In the genomic region with DNA sequence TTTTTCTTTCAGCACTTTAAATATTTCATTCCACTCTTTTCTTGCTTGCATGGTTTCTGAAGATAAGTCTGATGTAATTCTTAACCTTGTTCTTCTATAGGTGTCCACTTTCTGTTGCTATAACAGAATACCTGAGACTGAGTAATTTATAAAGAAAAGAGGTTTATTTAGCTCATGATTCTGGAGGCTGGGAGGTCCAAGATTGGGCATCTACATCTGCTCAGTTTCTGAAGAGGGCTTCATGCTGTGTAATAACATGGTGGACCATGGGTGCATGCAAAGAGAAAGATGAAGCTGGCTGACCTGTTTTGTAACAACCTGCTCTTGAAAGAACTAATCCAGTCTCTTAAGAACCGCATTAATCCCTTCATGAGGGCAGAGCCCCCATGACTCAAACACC, we compare ENCODE assay signal across 33 cellular contexts. TPM values are rescaled to one million over a fixed set of nuclear protein-coding genes. Genes with fewer than 3 reads are reported as not detected.
"Had no signal": no experiment of that assay in that cellular context is flagged by ENCODE, and none has a peak within 500 bp of the region (broad histone marks: within the 10 kb centered on the region; RNA-seq: fewer than 3 reads in every experiment).

No MANE protein-coding gene starts in this region.

- H3K27me3 ChIP-seq: adrenal gland, body of pancreas, brain microvascular endothelial cell, breast epithelium had no signal

- H3K9me3 ChIP-seq: adrenal gland, body of pancreas had no signal

- H3K27ac ChIP-seq: adrenal gland, body of pancreas, brain microvascular endothelial cell, breast epithelium, WERI-Rb-1 had no signal

- H3K4me1 ChIP-seq: adrenal gland, body of pancreas, breast epithelium had no signal

- H3K4me3 ChIP-seq: adrenal gland, body of pancreas, breast epithelium had no signal

- FAIRE-seq: astrocyte had no signal

- DNase-seq: activated CD4-positive, alpha-beta memory T cell treated with anti-CD3 and anti-CD28 coated beads, Interleukin-2, amount 10 ng/mL, durations not matched to agents 7 days and 5 days; activated CD4-positive, alpha-beta T cell treated with anti-CD3 and anti-CD28 coated beads for 1 hour; activated CD4-positive, alpha-beta T cell treated with anti-CD3 and anti-CD28 coated beads for 36 hours; activated CD4-positive, alpha-beta T cell treated with anti-CD3 and anti-CD28 coated beads for 48 hours; activated CD4-positive, alpha-beta T cell treated with anti-CD3 and anti-CD28 coated beads, Interleukin-2, amount 10 ng/mL, durations not matched to agents 7 days and 5 days; activated CD4-positive, alpha-beta T cell treated with anti-CD3 and anti-CD28 coated beads, Interleukin-2, amount 50 U/mL, for 48 hours; activated CD4-positive, CD25-positive, alpha-beta regulatory T cell; activated CD8-positive, alpha-beta memory T cell treated with anti-CD3 and anti-CD28 coated beads for 24 hours; activated CD8-positive, alpha-beta memory T cell treated with anti-CD3 and anti-CD28 coated beads, Interleukin-2, amount 10 ng/mL, durations not matched to agents 7 days and 5 days; activated CD8-positive, alpha-beta memory T cell treated with anti-CD3 and anti-CD28 coated beads, Interleukin-2, amount 50 U/mL, for 48 hours; activated CD8-positive, alpha-beta T cell treated with anti-CD3 and anti-CD28 coated beads, Interleukin-2, amount 10 ng/mL, durations not matched to agents 7 days and 5 days; activated effector memory CD4-positive, alpha-beta T cell treated with Interleukin-2 at 50 U/mL for 16 hours; activated gamma-delta T cell treated with Interleukin-2 at 50 U/mL for 16 hours; activated naive CD4-positive, alpha-beta T cell; activated naive CD4-positive, alpha-beta T cell treated with anti-CD3 and anti-CD28 coated beads for 36 hours; activated naive CD4-positive, alpha-beta T cell treated with anti-CD3 and anti-CD28 coated beads, Interleukin-2, amount 50 U/mL, for 16 hours; activated naive CD8-positive, alpha-beta T cell treated with anti-CD3 and anti-CD28 coated beads for 36 hours; activated T-cell treated with anti-CD3 and anti-CD28 coated beads, Interleukin-2, amount 50 U/mL, for 24 hours; activated T-cell treated with anti-CD3 and anti-CD28 coated beads, Interleukin-2, amount 50 U/mL, for 48 hours; adrenal gland; amniotic stem cell; aorta; body of pancreas; brain microvascular endothelial cell; central memory CD4-positive, alpha-beta T cell; T-helper 2 cell; T-helper 9 cell; WERI-Rb-1 had no signal

- ATAC-seq: activated CD4-positive, alpha-beta T cell treated with anti-CD3 and anti-CD28 coated beads for 36 hours; activated CD4-positive, CD25-positive, alpha-beta regulatory T cell treated with anti-CD3 and anti-CD28 coated beads, Interleukin-2, amount 50 U/mL, for 24 hours; activated CD8-positive, alpha-beta memory T cell treated with anti-CD3 and anti-CD28 coated beads, Interleukin-2, amount 10 ng/mL, durations not matched to agents 7 days and 5 days; activated CD8-positive, alpha-beta T cell treated with anti-CD3 and anti-CD28 coated beads, Interleukin-2, amount 10 ng/mL, durations not matched to agents 7 days and 5 days; activated naive CD4-positive, alpha-beta T cell treated with anti-CD3 and anti-CD28 coated beads, Interleukin-2, amount 50 U/mL, for 72 hours; body of pancreas; WTC11 had no signal

- H3K36me3 ChIP-seq: adrenal gland, brain microvascular endothelial cell, breast epithelium, WERI-Rb-1 had no signal

RNA-seq across cellular contexts. Expression of a gene that starts 9.8 kb away (rescaled TPM):
- total RNA-seq: activated naive CD4-positive, alpha-beta T cell treated with anti-CD3 and anti-CD28 coated beads for 36 hours had no signal
- polyA plus RNA-seq: aorta had no signal
